Comparison of ENCODE assay signal across 26 cellular contexts in the genomic region with DNA sequence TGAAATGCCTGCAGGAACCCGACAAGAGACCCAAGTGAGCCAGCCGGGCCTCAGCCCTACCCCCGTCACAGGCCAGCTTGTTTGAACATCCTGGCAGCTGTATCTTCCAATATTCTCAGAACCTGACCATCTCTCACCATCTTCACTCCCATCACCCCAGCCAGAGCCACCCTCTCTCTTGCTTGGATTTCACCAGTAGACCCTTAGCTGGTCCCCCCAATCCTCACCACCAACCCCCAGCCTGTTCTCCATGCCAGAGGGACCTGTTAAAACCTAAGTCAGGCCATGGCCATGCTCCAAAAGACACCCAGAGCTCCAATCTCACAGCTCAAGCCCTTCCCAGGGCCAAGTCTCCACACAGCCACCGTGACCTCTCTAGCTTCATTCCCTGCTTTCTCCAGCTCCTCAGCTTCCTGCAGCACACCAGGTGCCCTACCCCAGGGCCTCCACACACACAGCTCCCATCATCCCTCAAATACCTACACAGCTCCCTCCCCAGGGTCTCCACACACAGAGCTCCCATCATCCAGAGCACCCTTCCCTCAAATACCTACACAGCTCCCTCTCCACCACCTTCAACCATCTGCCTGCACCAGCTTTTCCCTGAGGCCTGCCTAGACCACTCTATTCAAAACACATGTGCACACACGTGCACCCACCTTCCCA. TPM values are rescaled to one million over a fixed set of nuclear protein-coding genes. Genes with fewer than 3 reads are reported as not detected.
A peak's percentile ranks its signal among the peaks of the same experiment; 100 is the strongest.
DNase-seq lines count a peak whose midpoint lies in the region; ATAC-seq, FAIRE-seq and TF ChIP-seq lines count a peak whose summit lies in the region.
"Had no signal": no experiment of that assay in that cellular context is flagged by ENCODE, and none has a peak within 500 bp of the region (broad histone marks: within the 10 kb centered on the region; RNA-seq: fewer than 3 reads in every experiment).

No MANE protein-coding gene starts in this region.

- peak overlapping the region; percentile 65 for H3K27ac Mint-ChIP-seq in nephron progenitor cell
- H3K27ac Mint-ChIP-seq: activated CD4-positive, alpha-beta memory T cell treated with anti-CD3 and anti-CD28 coated beads for 36 hours; activated naive CD4-positive, alpha-beta T cell treated with anti-CD3 and anti-CD28 coated beads for 36 hours; activated T-helper 1 cell treated with anti-CD3 and anti-CD28 coated beads, Interleukin-12 subunit alpha, Interleukin-12 subunit beta, Interleukin-2, Interleukin-4 antibody, amounts not matched to agents 30 ng/mL and 10 ng/mL and 1 ng/mL, durations not matched to agents 14 hours and 24 hours and 36 hours; memory B cell had no signal

- no peak for TF ChIP-seq CTCF in bronchial epithelial cell (IDR thresholded peaks at IDR 0.05; ENCODE audit: insufficient read depth, low read length, severe bottlenecking)
- no peak for TF ChIP-seq CTCF in nephron progenitor cell (IDR thresholded peaks at IDR 0.05)

- H3K4me3 ChIP-seq in H7 (ENCODE audit: insufficient read depth, low read depth, low read length) = no peak overlapping the region
- H3K4me3 ChIP-seq in NT2/D1 (ENCODE audit: insufficient read length, low read depth) = no peak overlapping the region
- no peak overlapping the region for H3K4me3 ChIP-seq in bronchial epithelial cell (ENCODE audit: low read depth, low read length)
- H3K4me3 ChIP-seq: HAP-1, ovary, SJSA1 had no signal

- H3K27me3 ChIP-seq in H7 (ENCODE audit: control insufficient read depth, insufficient read depth, low read length) (peaks cover 31% of the 10 kb centered on the region), NT2/D1 (ENCODE audit: insufficient read depth, insufficient read length) (peaks cover 16% of the 10 kb centered on the region), bronchial epithelial cell (ENCODE audit: control insufficient read depth, insufficient read depth, low read length) (no peaks in the 10 kb centered on the region)
- H3K27me3 ChIP-seq: ovary had no signal

- H3K36me3 Mint-ChIP-seq in nephron progenitor cell (ENCODE audit: low read depth) = no peaks in the 10 kb centered on the region

- DNase-seq in H7 = peak; percentile 33
- DNase-seq in NT2/D1 (ENCODE audit: low read depth, low spot score) = no peak
- DNase-seq in bronchial epithelial cell (ENCODE audit: low read depth) = no peak
- DNase-seq in nephron progenitor cell = no peak
- no peak for DNase-seq in ACHN
- no peak for DNase-seq in T-helper 2 cell
- DNase-seq: amniotic stem cell had no signal

- H3K9me3 Mint-ChIP-seq in nephron progenitor cell = no peaks in the 10 kb centered on the region
- H3K9me3 Mint-ChIP-seq: activated CD4-positive, alpha-beta memory T cell treated with anti-CD3 and anti-CD28 coated beads for 36 hours; activated naive CD4-positive, alpha-beta T cell treated with anti-CD3 and anti-CD28 coated beads for 36 hours; activated T-helper 1 cell treated with anti-CD3 and anti-CD28 coated beads, Interleukin-12 subunit alpha, Interleukin-12 subunit beta, Interleukin-2, Interleukin-4 antibody, amounts not matched to agents 30 ng/mL and 10 ng/mL and 1 ng/mL, durations not matched to agents 14 hours and 24 hours and 36 hours; immature natural killer cell; memory B cell; T-cell had no signal

- no peak overlapping the region for H3K4me3 Mint-ChIP-seq in nephron progenitor cell
- H3K4me3 Mint-ChIP-seq: activated CD4-positive, alpha-beta memory T cell treated with anti-CD3 and anti-CD28 coated beads for 36 hours; activated naive CD4-positive, alpha-beta T cell treated with anti-CD3 and anti-CD28 coated beads for 36 hours; activated T-helper 1 cell treated with anti-CD3 and anti-CD28 coated beads, Interleukin-12 subunit alpha, Interleukin-12 subunit beta, Interleukin-2, Interleukin-4 antibody, amounts not matched to agents 30 ng/mL and 10 ng/mL and 1 ng/mL, durations not matched to agents 14 hours and 24 hours and 36 hours had no signal

- peak overlapping the region; percentile 32 for H3K9ac ChIP-seq in NT2/D1 (ENCODE audit: insufficient read length, low read depth)

- in situ Hi-C loops in ACHN (cut with HindIII; ENCODE audit: low pct_ligation_motif_present, low pct_unique_long_range_greater_than_20kb, low sequenced_read_pairs) = no loop called here

- peaks cover 40% of the 10 kb centered on the region for H3K4me1 Mint-ChIP-seq in nephron progenitor cell

- no peak for ATAC-seq in HG03280 (IDR thresholded peaks at IDR 0.05; ENCODE audit: unreplicated experiment)
- no peak for ATAC-seq in GM18867 (IDR thresholded peaks at IDR 0.05; ENCODE audit: unreplicated experiment)

- H3K9me3 ChIP-seq in NT2/D1 (ENCODE audit: insufficient read depth, low read length) = no peaks in the 10 kb centered on the region
- H3K9me3 ChIP-seq: HAP-1, ovary, SJSA1 had no signal

- peaks cover 24% of the 10 kb centered on the region for H3K4me1 ChIP-seq in NT2/D1 (ENCODE audit: insufficient read depth, insufficient read length)
- H3K4me1 ChIP-seq: HAP-1 had no signal

- H3K36me3 ChIP-seq in H7 (replicated peaks; ENCODE audit: control insufficient read depth, insufficient read depth, low read length) = no peaks in the 10 kb centered on the region; the same call in 1 of the 2 replicates
- H3K36me3 ChIP-seq in NT2/D1 (ENCODE audit: insufficient read depth, insufficient read length, low read length) = peaks cover 33% of the 10 kb centered on the region
- peaks cover 15% of the 10 kb centered on the region for H3K36me3 ChIP-seq in bronchial epithelial cell (ENCODE audit: control insufficient read depth, insufficient read depth, low read length)
- H3K36me3 ChIP-seq: ovary had no signal

- FAIRE-seq in bronchial epithelial cell (lab: Jason Lieb, UNC) = peak; percentile 40
- FAIRE-seq: colon, TTC549 had no signal

- H3K27me3 Mint-ChIP-seq in nephron progenitor cell (ENCODE audit: low read depth, poor library complexity) = peaks cover 31% of the 10 kb centered on the region

RNA-seq across cellular contexts. Expression of a gene that starts 13.7 kb away (rescaled TPM):
- total RNA-seq in H7 (2014; rRNA removed; shearing (Covaris generic)) = 20.0 and 22.9 TPM in 2 replicates
- 117 and 308 TPM in 2 replicates for total RNA-seq in bronchial epithelial cell

RNA-seq across cellular contexts. Expression of a gene that starts 26.5 kb away (rescaled TPM):
- 21.2 and 24.4 TPM in 2 replicates for total RNA-seq in H7 (2014; rRNA removed; shearing (Covaris generic))
- 23.7 and 37.0 TPM in 2 replicates for total RNA-seq in bronchial epithelial cell

RNA-seq across cellular contexts. Expression of a gene that starts 28.0 kb away (rescaled TPM):
- total RNA-seq in H7 (2014; rRNA removed; shearing (Covaris generic)) = 57.5 and 66.4 TPM in 2 replicates
- 22.9 and 25.6 TPM in 2 replicates for total RNA-seq in bronchial epithelial cell

RNA-seq across cellular contexts. Expression of a gene that starts 51.3 kb away (rescaled TPM):
- total RNA-seq in H7 (2014; rRNA removed; shearing (Covaris generic)) = not detected in 2 replicates
- not detected in 2 replicates for total RNA-seq in bronchial epithelial cell
- total RNA-seq: activated CD4-positive, alpha-beta memory T cell treated with anti-CD3 and anti-CD28 coated beads for 36 hours; activated naive CD4-positive, alpha-beta T cell treated with anti-CD3 and anti-CD28 coated beads for 36 hours; activated T-helper 1 cell treated with anti-CD3 and anti-CD28 coated beads, Interleukin-12 subunit alpha, Interleukin-12 subunit beta, Interleukin-2, Interleukin-4 antibody, amounts not matched to agents 30 ng/mL and 10 ng/mL and 1 ng/mL, durations not matched to agents 14 hours and 24 hours and 36 hours; epithelial cell of proximal tubule; glomerular endothelial cell; IMR-90; left lobe of liver; RPMI7951; SJSA1; subcutaneous adipose tissue had no signal

RNA-seq across cellular contexts. Expression of a gene that starts 59.6 kb away (rescaled TPM):
- total RNA-seq in H7 (2014; rRNA removed; shearing (Covaris generic)) = 33.8 and 44.8 TPM in 2 replicates
- total RNA-seq in bronchial epithelial cell = 65.0 and 151 TPM in 2 replicates
- total RNA-seq: activated CD4-positive, alpha-beta memory T cell treated with anti-CD3 and anti-CD28 coated beads for 36 hours; activated naive CD4-positive, alpha-beta T cell treated with anti-CD3 and anti-CD28 coated beads for 36 hours; activated T-helper 1 cell treated with anti-CD3 and anti-CD28 coated beads, Interleukin-12 subunit alpha, Interleukin-12 subunit beta, Interleukin-2, Interleukin-4 antibody, amounts not matched to agents 30 ng/mL and 10 ng/mL and 1 ng/mL, durations not matched to agents 14 hours and 24 hours and 36 hours; glomerular endothelial cell had no signal
